In the genomic region with DNA sequence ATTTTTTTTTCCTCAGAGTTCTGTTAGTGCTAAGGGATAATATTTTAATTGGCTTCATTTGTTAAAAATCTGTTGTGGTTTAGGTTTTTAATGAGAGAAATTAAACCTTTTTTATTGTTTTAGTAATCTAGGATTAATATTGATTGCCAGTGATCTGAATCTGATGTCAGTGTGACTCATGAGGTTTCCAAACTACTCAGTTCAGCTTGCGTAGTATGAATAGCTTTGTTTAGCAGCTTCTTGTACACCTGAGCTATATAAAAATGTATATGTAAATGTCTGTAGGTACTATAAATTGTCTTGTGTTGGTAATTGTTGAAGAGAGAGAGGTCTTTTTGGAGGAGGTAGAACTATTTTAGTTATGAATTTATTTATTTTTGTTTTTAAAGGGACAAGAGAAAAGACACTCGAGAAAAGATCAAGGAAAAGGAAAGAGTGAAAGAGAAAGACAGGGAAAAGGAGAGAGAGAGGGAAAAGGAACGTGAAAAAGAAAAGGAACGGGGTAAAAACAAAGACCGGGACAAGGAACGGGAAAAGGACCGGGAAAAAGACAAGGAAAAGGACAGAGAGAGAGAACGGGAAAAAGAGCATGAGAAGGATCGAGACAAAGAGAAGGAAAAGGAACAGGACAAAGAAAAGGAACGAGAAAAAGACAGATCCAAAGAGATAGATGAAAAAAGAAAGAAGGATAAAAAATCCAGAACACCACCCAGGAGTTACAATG, we compare ENCODE assay signal across 15 cellular contexts. TPM values are rescaled to one million over a fixed set of nuclear protein-coding genes. Genes with fewer than 3 reads are reported as not detected.
DNase-seq lines count a peak whose midpoint lies in the region; ATAC-seq, FAIRE-seq and TF ChIP-seq lines count a peak whose summit lies in the region.
"Had no signal": no experiment of that assay in that cellular context is flagged by ENCODE, and none has a peak within 500 bp of the region (broad histone marks: within the 10 kb centered on the region; RNA-seq: fewer than 3 reads in every experiment).

No MANE protein-coding gene starts in this region.

- no peak overlapping the region for H3K4me2 ChIP-seq in OCI-LY1 (ENCODE audit: low read length)
- H3K4me2 ChIP-seq in K562 (ENCODE audit: insufficient read depth, low read length), result no peak overlapping the region

- no peak for TF ChIP-seq EP300 in K562 (IDR thresholded peaks at IDR 0.05; ENCODE audit: low read length)

- TF ChIP-seq CTCF in OCI-LY1 (IDR thresholded peaks at IDR 0.05; ENCODE audit: low read length) (no peak), K562 (IDR thresholded peaks at IDR 0.05 in 2 of 3, conservative IDR thresholded peaks at IDR 0.05 in 1 of 3; ENCODE audit: insufficient read depth in 2 of 3, low read depth in 1 of 3, low read length in 3 of 3) (no peak), progenitor cell of endocrine pancreas (IDR thresholded peaks at IDR 0.05; ENCODE audit: unreplicated experiment) (no peak)

- peaks cover 10 to 25% of the 10 kb centered on the region in 2 donors for H3K36me3 Mint-ChIP-seq in activated T-cell treated with anti-CD3 and anti-CD28 coated beads, Interleukin-2, amount 50 U/mL, for 72 hours (ENCODE audit: insufficient read depth in 2 of 2)
- H3K36me3 Mint-ChIP-seq in progenitor cell of endocrine pancreas (ENCODE audit: insufficient read depth), result peaks cover 25% of the 10 kb centered on the region

- H3K4me3 ChIP-seq in OCI-LY1 (ENCODE audit: low read depth, low read length, poor library complexity, severe bottlenecking) (no peak overlapping the region), K562 (no peak overlapping the region)
- H3K4me3 ChIP-seq: cardiac muscle cell, psoas muscle had no signal

- H2AFZ ChIP-seq in OCI-LY1 (ENCODE audit: low read length) (no peak overlapping the region), K562 (ENCODE audit: low read depth, low read length) (no peak overlapping the region)

- intact Hi-C loops in K562 (cut with micrococcal nuclease), result loop anchor here (5.0 to 10.0 kb wide), 2 partner anchors 42 to 134 kb away; no protein-coding TSS in a partner anchor

- no peak for TF ChIP-seq RAD21 in K562 (CRISPR knock-in tag; conservative IDR thresholded peaks at IDR 0.05 in 1 of 2, IDR thresholded peaks at IDR 0.05 in 1 of 2)

- no peak for FAIRE-seq in K562 (lab: Jason Lieb, UNC)

- no peaks in the 10 kb centered on the region for H3K79me2 ChIP-seq in OCI-LY1 (ENCODE audit: insufficient read depth, low read length)
- H3K79me2 ChIP-seq in K562 (ENCODE audit: control insufficient read depth, insufficient read depth, low read length), result peaks cover 18% of the 10 kb centered on the region; the same call in 2 of the 3 replicates

- CTCF ChIA-PET in K562 (lab: Yijun Ruan, JAX; ENCODE audit: low intra/inter-chr PET ratio), result no interaction called here

- peaks cover 7% of the 10 kb centered on the region for H3F3A ChIP-seq in OCI-LY1 (ENCODE audit: insufficient read depth, low read length)

- H4K20me1 ChIP-seq in OCI-LY1 (ENCODE audit: insufficient read depth, low read length) (no peaks in the 10 kb centered on the region), K562 (replicated peaks; ENCODE audit: control insufficient read depth, insufficient read depth, low read length) (no peaks in the 10 kb centered on the region)

- peak; percentile 63 to 75 for ATAC-seq in activated T-cell treated with anti-CD3 and anti-CD28 coated beads, Interleukin-2, amount 50 U/mL, for 72 hours (replicated peaks in 1 of 2)
- ATAC-seq in K562 (no peak), HG03521 (IDR thresholded peaks at IDR 0.05; ENCODE audit: unreplicated experiment) (no peak)
- ATAC-seq: Right ventricle myocardium inferior had no signal

- H3K9me1 ChIP-seq in K562 (ENCODE audit: control insufficient read depth, insufficient read depth, low read length), result peaks cover 3% of the 10 kb centered on the region

- H3K9ac ChIP-seq in OCI-LY1 (ENCODE audit: low read length) (no peak overlapping the region), K562 (ENCODE audit: insufficient read depth in 1 of 2, low read depth in 2 of 2, low read length in 2 of 2) (no peak overlapping the region)

- DNase-seq in activated T-cell treated with anti-CD3 and anti-CD28 coated beads, Interleukin-2, amount 50 U/mL, for 72 hours, result no peak
- no peak for DNase-seq in activated T-cell treated with anti-CD3 and anti-CD28 coated beads, Interleukin-2, amount 50 U/mL, for 1 hour
- DNase-seq in K562 (ENCODE audit: extremely low read depth in 1 of 4, low spot score in 3 of 4) (no peak), progenitor cell of endocrine pancreas (ENCODE audit: low spot score, unreplicated experiment) (no peak), globus pallidus (ENCODE audit: low spot score) (no peak), NCI-H146 (lab: John Stamatoyannopoulos, UW) (no peak)
- DNase-seq: DMS79, KG1, NCI-H526 treated with DMSO at 0.1 percent for 48 hours, psoas muscle had no signal

- no peaks in the 10 kb centered on the region for H3K27me3 Mint-ChIP-seq in activated T-cell treated with anti-CD3 and anti-CD28 coated beads, Interleukin-2, amount 50 U/mL, for 72 hours (ENCODE audit: low read depth)
- no peaks in the 10 kb centered on the region for H3K27me3 Mint-ChIP-seq in progenitor cell of endocrine pancreas
- H3K27me3 Mint-ChIP-seq: type B pancreatic cell had no signal

- no peaks in the 10 kb centered on the region for H3K9me3 ChIP-seq in OCI-LY1 (ENCODE audit: low read length)
- no peaks in the 10 kb centered on the region for H3K9me3 ChIP-seq in K562 (replicated peaks; ENCODE audit: control insufficient read depth, insufficient read depth, low read depth, low read length)
- H3K9me3 ChIP-seq: psoas muscle had no signal

- in situ Hi-C loops in K562 (cut with MboI), result no loop called here

- POLR2A ChIA-PET in K562 (lab: Yijun Ruan, JAX), result no interaction called here

- BruUV-seq in K562 (replicated peaks; lab: Mats Ljungman, UMichigan), result TSS peak; percentile 51

- H3K36me3 ChIP-seq in OCI-LY1 (ENCODE audit: insufficient read depth, low read length) (peaks cover 57% of the 10 kb centered on the region), K562 (ENCODE audit: control insufficient read depth, insufficient read depth, low read length) (peaks cover 96% of the 10 kb centered on the region)

- H3K27me3 ChIP-seq in OCI-LY1 (ENCODE audit: insufficient read depth, low read length) (no peaks in the 10 kb centered on the region), K562 (ENCODE audit: control insufficient read depth in 2 of 2, insufficient read depth in 2 of 2, low read length in 2 of 2) (no peaks in the 10 kb centered on the region)
- H3K27me3 ChIP-seq: cardiac muscle cell had no signal

- H3K4me1 ChIP-seq in OCI-LY1 (ENCODE audit: insufficient read depth, low read length, severe bottlenecking), result peaks cover 60% of the 10 kb centered on the region
- H3K4me1 ChIP-seq in K562 (replicated peaks in 1 of 2; ENCODE audit: control insufficient read depth in 2 of 2, insufficient read depth in 2 of 2, low read length in 2 of 2), result no peaks in the 10 kb centered on the region
- H3K4me1 ChIP-seq: psoas muscle had no signal

- H3K27ac Mint-ChIP-seq in activated T-cell treated with anti-CD3 and anti-CD28 coated beads, Interleukin-2, amount 50 U/mL, for 72 hours, result peak overlapping the region; percentile 87
- peak overlapping the region; percentile 67 for H3K27ac Mint-ChIP-seq in progenitor cell of endocrine pancreas
- H3K27ac Mint-ChIP-seq: type B pancreatic cell had no signal

- TF ChIP-seq POLR2A in K562 (conservative IDR thresholded peaks at IDR 0.05), result no peak

- peaks cover 49% of the 10 kb centered on the region for H3K4me1 Mint-ChIP-seq in activated T-cell treated with anti-CD3 and anti-CD28 coated beads, Interleukin-2, amount 50 U/mL, for 72 hours (ENCODE audit: low read depth)
- peaks cover 12% of the 10 kb centered on the region for H3K4me1 Mint-ChIP-seq in progenitor cell of endocrine pancreas (ENCODE audit: low read depth)

- 96% methylated on average over 4 of the region's 10 CpGs for WGBS in K562 (ENCODE audit: insufficient coverage, low coverage, missing lambda C conversion rate)

- H3K4me3 Mint-ChIP-seq in activated T-cell treated with anti-CD3 and anti-CD28 coated beads, Interleukin-2, amount 50 U/mL, for 72 hours, result peak overlapping the region; percentile 23 to 70
- H3K4me3 Mint-ChIP-seq in progenitor cell of endocrine pancreas (ENCODE audit: low read depth), result no peak overlapping the region
- H3K4me3 Mint-ChIP-seq: type B pancreatic cell had no signal

- no peaks in the 10 kb centered on the region for H3K9me3 Mint-ChIP-seq in activated T-cell treated with anti-CD3 and anti-CD28 coated beads, Interleukin-2, amount 50 U/mL, for 72 hours
- H3K9me3 Mint-ChIP-seq in progenitor cell of endocrine pancreas (ENCODE audit: low read depth), result no peaks in the 10 kb centered on the region
- H3K9me3 Mint-ChIP-seq: type B pancreatic cell had no signal

- no peaks in the 10 kb centered on the region for H3K9me2 ChIP-seq in OCI-LY1 (ENCODE audit: low read depth, low read length)

- H3K27ac ChIP-seq in OCI-LY1 (ENCODE audit: low read depth, low read length, poor library complexity, severe bottlenecking) (peak overlapping the region; percentile 74), K562 (ENCODE audit: extremely low read depth, low read depth, low read length) (no peak overlapping the region)
- H3K27ac ChIP-seq: cardiac muscle cell, psoas muscle had no signal

TF ChIP-seq in K562, 482 proteins besides CTCF, POLR2A, EP300 and RAD21 (continues in another document):
- TF ChIP-seq ELF4 (CRISPR knock-in tag; IDR thresholded peaks at IDR 0.05) (peak; percentile 55; the same call in 1 of the 2 replicates), RFX5 (IDR thresholded peaks at IDR 0.05; ENCODE audit: low read depth, low read length) (no peak), POLR2B (IDR thresholded peaks at IDR 0.05; ENCODE audit: low read depth, partially characterized antibody) (peak; percentile 16)

RNA-seq across cellular contexts. Expression of a gene that starts 26.3 kb away (rescaled TPM):
- 10 to 100 TPM; 63.1 to 76.7 TPM for total RNA-seq in activated T-cell treated with anti-CD3 and anti-CD28 coated beads, Interleukin-2, amount 50 U/mL, for 72 hours
- total RNA-seq in K562 (2011; cell fraction: chromatin; rRNA removed; ENCODE audit: low replicate concordance), result 177 and 602 TPM in 2 replicates
- total RNA-seq in K562 (2011; cell fraction: nucleolus; rRNA removed), result 97.2 and 131 TPM in 2 replicates
- 216 and 303 TPM in 2 replicates for total RNA-seq in K562 (2011; cell fraction: nucleoplasm; rRNA removed)
- total RNA-seq in K562 (2014; rRNA removed) (128 and 129 TPM in 2 replicates), K562 (2014; rRNA removed; fragmentation: Illumina TruSeq; extraction: Trizol) (99.3 and 108 TPM in 2 replicates), K562 (2015; rRNA removed; fragmentation: Illumina TruSeq; extraction: Trizol) (96.1 and 103 TPM in 2 replicates), K562 (2021) (66.6 and 67.0 TPM in 2 replicates), progenitor cell of endocrine pancreas (122 and 123 TPM in 2 replicates)
- polyA plus RNA-seq in K562 (2011; rRNA removed) (84.9 and 88.0 TPM in 2 replicates), K562 (2014; fragmentation: Illumina TruSeq; extraction: Trizol) (65.8 and 81.9 TPM in 2 replicates), K562 (2014; fragmentation: Nextera tagmentation; extraction: Ambion mirVana) (10 to 100 TPM; 40.8 to 47.0 TPM), K562 (2014; rRNA removed) (58.8 and 63.4 TPM in 2 replicates)
- 23.1 and 26.0 TPM in 2 replicates for polyA plus RNA-seq in K562 (2011; cell fraction: cytosol; rRNA removed)
- polyA plus RNA-seq in K562 (2011; cell fraction: nucleus; rRNA removed), result 342 and 521 TPM in 2 replicates
- polyA plus RNA-seq in K562 (2012), result 42.0 and 50.5 TPM in 2 replicates
- 127 and 147 TPM in 2 replicates for polyA minus RNA-seq in K562 (2011; rRNA and poly(A)+ RNA removed)
- 25.1 and 32.1 TPM in 2 replicates for polyA minus RNA-seq in K562 (2011; cell fraction: cytosol; rRNA and poly(A)+ RNA removed)
- 431 and 526 TPM in 2 replicates for polyA minus RNA-seq in K562 (2011; cell fraction: nucleus; rRNA and poly(A)+ RNA removed)

Comparison
In these comparisons a context has a peak if more than half of its experiments do, and no peak if none do; other contexts are left out.
1. ATAC-seq: peak in activated T-cell treated with anti-CD3 and anti-CD28 coated beads, Interleukin-2, amount 50 U/mL, for 72 hours (2 of 2); none in K562 (single experiment) and HG03521 (single experiment).